1 cellular context compared by ENCODE assay signal in genomic region chr14:21317433-21317832, GRCh38.
A peak's percentile ranks its signal among the peaks of the same experiment; 100 is the strongest.
TF ChIP-seq lines count a peak whose summit lies in the region.

No MANE protein-coding gene starts in this region.

TF ChIP-seq in GM12878, 131 proteins besides CTCF, POLR2A, EP300 and RAD21 (continued from another document):
- TF ChIP-seq, protein P1, sequence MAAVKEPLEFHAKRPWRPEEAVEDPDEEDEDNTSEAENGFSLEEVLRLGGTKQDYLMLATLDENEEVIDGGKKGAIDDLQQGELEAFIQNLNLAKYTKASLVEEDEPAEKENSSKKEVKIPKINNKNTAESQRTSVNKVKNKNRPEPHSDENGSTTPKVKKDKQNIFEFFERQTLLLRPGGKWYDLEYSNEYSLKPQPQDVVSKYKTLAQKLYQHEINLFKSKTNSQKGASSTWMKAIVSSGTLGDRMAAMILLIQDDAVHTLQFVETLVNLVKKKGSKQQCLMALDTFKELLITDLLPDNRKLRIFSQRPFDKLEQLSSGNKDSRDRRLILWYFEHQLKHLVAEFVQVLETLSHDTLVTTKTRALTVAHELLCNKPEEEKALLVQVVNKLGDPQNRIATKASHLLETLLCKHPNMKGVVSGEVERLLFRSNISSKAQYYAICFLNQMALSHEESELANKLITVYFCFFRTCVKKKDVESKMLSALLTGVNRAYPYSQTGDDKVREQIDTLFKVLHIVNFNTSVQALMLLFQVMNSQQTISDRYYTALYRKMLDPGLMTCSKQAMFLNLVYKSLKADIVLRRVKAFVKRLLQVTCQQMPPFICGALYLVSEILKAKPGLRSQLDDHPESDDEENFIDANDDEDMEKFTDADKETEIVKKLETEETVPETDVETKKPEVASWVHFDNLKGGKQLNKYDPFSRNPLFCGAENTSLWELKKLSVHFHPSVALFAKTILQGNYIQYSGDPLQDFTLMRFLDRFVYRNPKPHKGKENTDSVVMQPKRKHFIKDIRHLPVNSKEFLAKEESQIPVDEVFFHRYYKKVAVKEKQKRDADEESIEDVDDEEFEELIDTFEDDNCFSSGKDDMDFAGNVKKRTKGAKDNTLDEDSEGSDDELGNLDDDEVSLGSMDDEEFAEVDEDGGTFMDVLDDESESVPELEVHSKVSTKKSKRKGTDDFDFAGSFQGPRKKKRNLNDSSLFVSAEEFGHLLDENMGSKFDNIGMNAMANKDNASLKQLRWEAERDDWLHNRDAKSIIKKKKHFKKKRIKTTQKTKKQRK (IDR thresholded peaks at IDR 0.05; ENCODE audit: low read depth, low read length), result no peak
- no peak for TF ChIP-seq ASH2L (IDR thresholded peaks at IDR 0.05; ENCODE audit: borderline replicate concordance, low read depth)
- TF ChIP-seq ZBED1 (IDR thresholded peaks at IDR 0.05; ENCODE audit: borderline replicate concordance), result no peak
- 0 out of 2 replicates have a peak, but pooled peaks have one; percentile 11 for TF ChIP-seq CREM (IDR thresholded peaks at IDR 0.05; ENCODE audit: low read depth)
- no peak for TF ChIP-seq RAD51 (IDR thresholded peaks at IDR 0.05)
- no peak for TF ChIP-seq ZNF384 (IDR thresholded peaks at IDR 0.05; ENCODE audit: borderline replicate concordance, low read depth, low read length)
- TF ChIP-seq ZNF24 (IDR thresholded peaks at IDR 0.05), result no peak
- TF ChIP-seq BCLAF1 (IDR thresholded peaks at IDR 0.05), result no peak
